1 cellular context compared by ENCODE assay signal in the genomic region with DNA sequence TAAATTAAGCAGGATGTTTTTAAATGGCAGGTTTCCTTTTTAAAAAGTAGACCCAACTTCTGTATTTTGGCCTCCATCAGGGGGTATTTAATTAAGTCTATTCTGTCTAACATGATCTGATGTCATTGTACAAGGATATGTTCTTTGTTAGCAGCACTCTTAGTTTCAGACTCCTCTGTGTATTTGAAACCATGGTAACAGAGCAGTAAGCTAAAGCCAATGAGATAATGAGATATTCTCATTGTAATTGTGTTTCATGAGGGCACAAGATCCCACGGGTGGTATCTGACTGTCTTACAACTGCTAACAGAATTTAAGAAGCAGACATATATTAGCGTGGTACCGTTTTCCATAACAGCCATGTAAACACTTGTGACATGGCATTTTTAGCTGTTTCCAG.
TF ChIP-seq lines count a peak whose summit lies in the region.

No MANE protein-coding gene starts in this region.

TF ChIP-seq in K562, 482 proteins besides CTCF, POLR2A, EP300 and RAD21:
- peak; percentile 30; the same call in 1 of the 2 replicates for TF ChIP-seq RFX1 (IDR thresholded peaks at IDR 0.05)
- TF ChIP-seq, protein P1, sequence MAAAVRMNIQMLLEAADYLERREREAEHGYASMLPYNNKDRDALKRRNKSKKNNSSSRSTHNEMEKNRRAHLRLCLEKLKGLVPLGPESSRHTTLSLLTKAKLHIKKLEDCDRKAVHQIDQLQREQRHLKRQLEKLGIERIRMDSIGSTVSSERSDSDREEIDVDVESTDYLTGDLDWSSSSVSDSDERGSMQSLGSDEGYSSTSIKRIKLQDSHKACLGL (CRISPR knock-in tag; IDR thresholded peaks at IDR 0.05; ENCODE audit: borderline replicate concordance, poor library complexity, severe bottlenecking): no peak
TF ChIP-seq in K562: peak in this region for 1.
